In genomic region chr10:75013522-75013921, GRCh38 we compare ENCODE assay signal across 16 cellular contexts.
DNase-seq lines count a peak whose midpoint lies in the region; ATAC-seq and TF ChIP-seq lines count a peak whose summit lies in the region.
"Had no signal": no experiment of that assay in that cellular context is flagged by ENCODE, and none has a peak within 500 bp of the region (broad histone marks: within the 10 kb centered on the region; RNA-seq: fewer than 3 reads in every experiment).

No MANE protein-coding gene starts in this region.

- H3K27ac ChIP-seq in gastroesophageal sphincter: peak overlapping the region in 2 of 4 donors; percentile 8 to 38
- H3K27ac ChIP-seq: C4-2B, SJCRH30 had no signal

- peak overlapping the region; percentile 91 for H3K27ac Mint-ChIP-seq in T-helper 1 cell treated with Interleukin-12 subunit alpha and Interleukin-12 subunit beta and Interleukin-4 antibody, amounts not matched to agents 30 μg/mL and 1 μg/mL, for 36 hours
- H3K27ac Mint-ChIP-seq in activated naive CD8-positive, alpha-beta T cell: peak overlapping the region; percentile 91
- peak overlapping the region; percentile 93 to 94 for H3K27ac Mint-ChIP-seq in natural killer cell
- H3K27ac Mint-ChIP-seq: progenitor cell of endocrine pancreas had no signal

- WGBS in gastroesophageal sphincter (ENCODE audit: low coverage in 1 of 2), 2 donors: 36 to 75% methylated on average over 1 to 2 of the region's 2 CpGs

- peaks cover 0 to 53% (median 0%) of the 10 kb centered on the region in 3 donors for H3K4me1 ChIP-seq in gastroesophageal sphincter
- H3K4me1 ChIP-seq: HAP-1 had no signal

- no peaks in the 10 kb centered on the region for H3K27me3 ChIP-seq in gastroesophageal sphincter
- H3K27me3 ChIP-seq: SJCRH30 had no signal

- ATAC-seq in natural killer cell (no peak), gastroesophageal sphincter (no peak), HG02852 (IDR thresholded peaks at IDR 0.05; ENCODE audit: unreplicated experiment) (no peak), HG03342 (IDR thresholded peaks at IDR 0.05; ENCODE audit: unreplicated experiment) (no peak)

- TF ChIP-seq POLR2A in gastroesophageal sphincter (IDR thresholded peaks at IDR 0.05): no peak

- peaks cover 0 to 12% of the 10 kb centered on the region in 2 donors for H3K36me3 ChIP-seq in gastroesophageal sphincter
- H3K36me3 ChIP-seq: HAP-1, SJCRH30 had no signal

- intact Hi-C loops in natural killer cell (cut with micrococcal nuclease): no loop called here

- H3K4me3 Mint-ChIP-seq in T-helper 1 cell treated with Interleukin-12 subunit alpha and Interleukin-12 subunit beta and Interleukin-4 antibody, amounts not matched to agents 30 μg/mL and 1 μg/mL, for 36 hours: no peak overlapping the region
- peak overlapping the region; percentile 73 for H3K4me3 Mint-ChIP-seq in activated naive CD8-positive, alpha-beta T cell
- H3K4me3 Mint-ChIP-seq in natural killer cell: peak overlapping the region; percentile 86

- H3K9me3 ChIP-seq in gastroesophageal sphincter: no peaks in the 10 kb centered on the region
- H3K9me3 ChIP-seq: HAP-1, SJCRH30 had no signal

- no peak for TF ChIP-seq EP300 in gastroesophageal sphincter (IDR thresholded peaks at IDR 0.05)

- DNase-seq in T-helper 1 cell (no peak), GM12864 (ENCODE audit: low read depth) (no peak), natural killer cell (no peak)
- DNase-seq: 8988T, kidney, NCI-H2227 treated with DMSO at 0.1 percent for 48 hours, SJCRH30, substantia nigra had no signal

- no peak for TF ChIP-seq CTCF in GM12864 (IDR thresholded peaks at IDR 0.05; ENCODE audit: low read depth, low read length, missing control alignments)
- no peak for TF ChIP-seq CTCF in natural killer cell (IDR thresholded peaks at IDR 0.05)
- no peak for TF ChIP-seq CTCF in gastroesophageal sphincter (IDR thresholded peaks at IDR 0.05)

- peaks cover 44% of the 10 kb centered on the region for H3K4me1 Mint-ChIP-seq in T-helper 1 cell treated with Interleukin-12 subunit alpha and Interleukin-12 subunit beta and Interleukin-4 antibody, amounts not matched to agents 30 μg/mL and 1 μg/mL, for 36 hours (ENCODE audit: low read depth)
- H3K4me1 Mint-ChIP-seq in activated naive CD8-positive, alpha-beta T cell (ENCODE audit: low read depth): peaks cover 36% of the 10 kb centered on the region
- H3K4me1 Mint-ChIP-seq in natural killer cell: peaks cover 63 to 65% of the 10 kb centered on the region in 2 donors

- peaks cover 16% of the 10 kb centered on the region for H3K36me3 Mint-ChIP-seq in T-helper 1 cell treated with Interleukin-12 subunit alpha and Interleukin-12 subunit beta and Interleukin-4 antibody, amounts not matched to agents 30 μg/mL and 1 μg/mL, for 36 hours (ENCODE audit: low read depth)
- H3K36me3 Mint-ChIP-seq in activated naive CD8-positive, alpha-beta T cell: peaks cover 12% of the 10 kb centered on the region
- H3K36me3 Mint-ChIP-seq in natural killer cell: no peaks in the 10 kb centered on the region

- peaks cover 3% of the 10 kb centered on the region for H3K9me3 Mint-ChIP-seq in T-helper 1 cell treated with Interleukin-12 subunit alpha and Interleukin-12 subunit beta and Interleukin-4 antibody, amounts not matched to agents 30 μg/mL and 1 μg/mL, for 36 hours
- no peaks in the 10 kb centered on the region for H3K9me3 Mint-ChIP-seq in activated naive CD8-positive, alpha-beta T cell (ENCODE audit: low read depth)
- H3K9me3 Mint-ChIP-seq in natural killer cell: no peaks in the 10 kb centered on the region

- H3K4me3 ChIP-seq in GM12864 (ENCODE audit: low read depth, low read length): peak overlapping the region; percentile 28; the same call in 1 of the 2 replicates
- H3K4me3 ChIP-seq in gastroesophageal sphincter: no peak overlapping the region
- H3K4me3 ChIP-seq: HAP-1, SJCRH30 had no signal

- H3K27me3 Mint-ChIP-seq in T-helper 1 cell treated with Interleukin-12 subunit alpha and Interleukin-12 subunit beta and Interleukin-4 antibody, amounts not matched to agents 30 μg/mL and 1 μg/mL, for 36 hours (ENCODE audit: low read depth): no peaks in the 10 kb centered on the region
- no peaks in the 10 kb centered on the region for H3K27me3 Mint-ChIP-seq in activated naive CD8-positive, alpha-beta T cell
- no peaks in the 10 kb centered on the region for H3K27me3 Mint-ChIP-seq in natural killer cell (ENCODE audit: low read depth in 2 of 2)
- H3K27me3 Mint-ChIP-seq: progenitor cell of endocrine pancreas had no signal
